In genomic region chr14:22888662-22889061, GRCh38 we compare ENCODE assay signal across 1 cellular context.
TF ChIP-seq lines count a peak whose summit lies in the region.

No MANE protein-coding gene starts in this region.

TF ChIP-seq in K562, 482 proteins besides CTCF, POLR2A, EP300 and RAD21:
- TF ChIP-seq ZNF184 (CRISPR knock-in tag; IDR thresholded peaks at IDR 0.05) = no peak
- TF ChIP-seq UBTF (IDR thresholded peaks at IDR 0.05; ENCODE audit: borderline replicate concordance in 1 of 2, low read depth in 2 of 2, low read length in 2 of 2) = no peak
- TF ChIP-seq CREB5 (CRISPR knock-in tag; IDR thresholded peaks at IDR 0.05) = no peak
- TF ChIP-seq ZC3H8 (IDR thresholded peaks at IDR 0.05) = no peak
- no peak for TF ChIP-seq HDAC6 (IDR thresholded peaks at IDR 0.05; ENCODE audit: low read depth, low read length)
